ENCODE assay signal across 2 cellular contexts in the genomic region with DNA sequence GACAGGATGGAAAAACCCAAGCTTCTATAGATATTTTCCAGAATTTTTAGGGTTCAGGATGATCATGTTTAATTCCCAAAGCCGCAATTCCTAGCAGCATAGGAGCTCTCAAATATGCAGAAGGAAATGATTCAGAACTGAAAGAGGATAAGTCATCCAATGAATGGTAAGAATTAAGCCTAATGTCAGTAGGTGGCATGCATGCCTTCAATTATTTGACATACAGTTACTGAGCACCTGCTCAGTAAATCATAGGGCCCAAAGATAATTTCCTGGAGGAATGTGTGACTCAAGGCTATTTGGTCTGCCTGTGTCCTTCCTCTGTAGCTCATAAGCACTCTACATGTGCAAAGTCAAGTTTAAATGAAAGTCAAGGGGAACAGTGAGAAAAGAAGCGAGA.
A peak's percentile ranks its signal among the peaks of the same experiment; 100 is the strongest.
TF ChIP-seq lines count a peak whose summit lies in the region.

No MANE protein-coding gene starts in this region.

TF ChIP-seq in HCT116, 20 proteins besides CTCF, POLR2A, EP300 and RAD21:
- TF ChIP-seq, protein P1, sequence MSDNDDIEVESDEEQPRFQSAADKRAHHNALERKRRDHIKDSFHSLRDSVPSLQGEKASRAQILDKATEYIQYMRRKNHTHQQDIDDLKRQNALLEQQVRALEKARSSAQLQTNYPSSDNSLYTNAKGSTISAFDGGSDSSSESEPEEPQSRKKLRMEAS (IDR thresholded peaks at IDR 0.05), result peak; percentile 45; the same call in 1 of the 2 replicates
- TF ChIP-seq FOSL1 (IDR thresholded peaks at IDR 0.05; ENCODE audit: low read depth) (no peak), SP1 (IDR thresholded peaks at IDR 0.05; ENCODE audit: low read depth) (no peak), EZH2 (IDR thresholded peaks at IDR 0.05) (no peak), POLR2AphosphoS5 (IDR thresholded peaks at IDR 0.05; ENCODE audit: low read depth, low read length) (no peak), ZFX (IDR thresholded peaks at IDR 0.05) (no peak), YY1 (IDR thresholded peaks at IDR 0.05; ENCODE audit: extremely low read depth, insufficient replicate concordance, low read depth, low read length) (no peak)

TF ChIP-seq in SK-N-SH, 30 proteins besides CTCF, POLR2A, EP300 and RAD21:
- TF ChIP-seq, protein P2, sequence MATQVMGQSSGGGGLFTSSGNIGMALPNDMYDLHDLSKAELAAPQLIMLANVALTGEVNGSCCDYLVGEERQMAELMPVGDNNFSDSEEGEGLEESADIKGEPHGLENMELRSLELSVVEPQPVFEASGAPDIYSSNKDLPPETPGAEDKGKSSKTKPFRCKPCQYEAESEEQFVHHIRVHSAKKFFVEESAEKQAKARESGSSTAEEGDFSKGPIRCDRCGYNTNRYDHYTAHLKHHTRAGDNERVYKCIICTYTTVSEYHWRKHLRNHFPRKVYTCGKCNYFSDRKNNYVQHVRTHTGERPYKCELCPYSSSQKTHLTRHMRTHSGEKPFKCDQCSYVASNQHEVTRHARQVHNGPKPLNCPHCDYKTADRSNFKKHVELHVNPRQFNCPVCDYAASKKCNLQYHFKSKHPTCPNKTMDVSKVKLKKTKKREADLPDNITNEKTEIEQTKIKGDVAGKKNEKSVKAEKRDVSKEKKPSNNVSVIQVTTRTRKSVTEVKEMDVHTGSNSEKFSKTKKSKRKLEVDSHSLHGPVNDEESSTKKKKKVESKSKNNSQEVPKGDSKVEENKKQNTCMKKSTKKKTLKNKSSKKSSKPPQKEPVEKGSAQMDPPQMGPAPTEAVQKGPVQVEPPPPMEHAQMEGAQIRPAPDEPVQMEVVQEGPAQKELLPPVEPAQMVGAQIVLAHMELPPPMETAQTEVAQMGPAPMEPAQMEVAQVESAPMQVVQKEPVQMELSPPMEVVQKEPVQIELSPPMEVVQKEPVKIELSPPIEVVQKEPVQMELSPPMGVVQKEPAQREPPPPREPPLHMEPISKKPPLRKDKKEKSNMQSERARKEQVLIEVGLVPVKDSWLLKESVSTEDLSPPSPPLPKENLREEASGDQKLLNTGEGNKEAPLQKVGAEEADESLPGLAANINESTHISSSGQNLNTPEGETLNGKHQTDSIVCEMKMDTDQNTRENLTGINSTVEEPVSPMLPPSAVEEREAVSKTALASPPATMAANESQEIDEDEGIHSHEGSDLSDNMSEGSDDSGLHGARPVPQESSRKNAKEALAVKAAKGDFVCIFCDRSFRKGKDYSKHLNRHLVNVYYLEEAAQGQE (IDR thresholded peaks at IDR 0.05; ENCODE audit: low read depth, low read length), result peak; percentile 62; the same call in 1 of the 2 replicates
- TF ChIP-seq POLR2AphosphoS5 (IDR thresholded peaks at IDR 0.05; ENCODE audit: low read depth, low read length) (peak; percentile 89), USF2 (IDR thresholded peaks at IDR 0.05; ENCODE audit: borderline replicate concordance, low read depth, low read length) (no peak), MXI1 (IDR thresholded peaks at IDR 0.05; ENCODE audit: low read depth, low read length) (no peak), EZH2phosphoT487 (IDR thresholded peaks at IDR 0.05; ENCODE audit: borderline replicate concordance, low read depth) (no peak), MEF2A (IDR thresholded peaks at IDR 0.05; ENCODE audit: borderline replicate concordance, low read depth) (no peak), TCF12 (IDR thresholded peaks at IDR 0.05) (peak; percentile 99), RFX5 (IDR thresholded peaks at IDR 0.05; ENCODE audit: low read length) (no peak), SIN3A (IDR thresholded peaks at IDR 0.05; ENCODE audit: borderline replicate concordance, low read depth, low read length) (peak; percentile 90; the same call in 1 of the 2 replicates), ELF1 (IDR thresholded peaks at IDR 0.05) (0 out of 2 replicates have a peak, but pooled peaks have one; percentile 25), YY1 (IDR thresholded peaks at IDR 0.05; ENCODE audit: low read depth) (no peak; the same call in 1 of the 2 replicates), NRF1 (IDR thresholded peaks at IDR 0.05; ENCODE audit: low read depth, low read length) (no peak), RXRA (IDR thresholded peaks at IDR 0.05; ENCODE audit: borderline replicate concordance, low read depth) (peak; percentile 67), JUND (IDR thresholded peaks at IDR 0.05) (peak; percentile 96), RCOR1 (IDR thresholded peaks at IDR 0.05; ENCODE audit: low read length) (no peak), GABPA (IDR thresholded peaks at IDR 0.05; ENCODE audit: low read depth) (no peak), NFIC (IDR thresholded peaks at IDR 0.05; ENCODE audit: borderline replicate concordance) (peak; percentile 83), FOXJ3 (CRISPR knock-in tag; IDR thresholded peaks at IDR 0.05) (no peak), TEAD4 (IDR thresholded peaks at IDR 0.05; ENCODE audit: borderline replicate concordance, insufficient read depth) (peak; percentile 93), SMC3 (IDR thresholded peaks at IDR 0.05; ENCODE audit: low read depth, low read length) (no peak), TAF1 (IDR thresholded peaks at IDR 0.05; ENCODE audit: borderline replicate concordance, low read depth, low read length) (peak; percentile 30; the same call in 1 of the 2 replicates), FOXM1 (IDR thresholded peaks at IDR 0.05; ENCODE audit: low read depth) (peak; percentile 95), FOSL2 (IDR thresholded peaks at IDR 0.05; ENCODE audit: borderline replicate concordance, low read depth) (peak; percentile 95)
- TF ChIP-seq, protein P3, sequence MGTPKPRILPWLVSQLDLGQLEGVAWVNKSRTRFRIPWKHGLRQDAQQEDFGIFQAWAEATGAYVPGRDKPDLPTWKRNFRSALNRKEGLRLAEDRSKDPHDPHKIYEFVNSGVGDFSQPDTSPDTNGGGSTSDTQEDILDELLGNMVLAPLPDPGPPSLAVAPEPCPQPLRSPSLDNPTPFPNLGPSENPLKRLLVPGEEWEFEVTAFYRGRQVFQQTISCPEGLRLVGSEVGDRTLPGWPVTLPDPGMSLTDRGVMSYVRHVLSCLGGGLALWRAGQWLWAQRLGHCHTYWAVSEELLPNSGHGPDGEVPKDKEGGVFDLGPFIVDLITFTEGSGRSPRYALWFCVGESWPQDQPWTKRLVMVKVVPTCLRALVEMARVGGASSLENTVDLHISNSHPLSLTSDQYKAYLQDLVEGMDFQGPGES (IDR thresholded peaks at IDR 0.05; ENCODE audit: low read depth, low read length), result no peak
- TF ChIP-seq, protein P4, sequence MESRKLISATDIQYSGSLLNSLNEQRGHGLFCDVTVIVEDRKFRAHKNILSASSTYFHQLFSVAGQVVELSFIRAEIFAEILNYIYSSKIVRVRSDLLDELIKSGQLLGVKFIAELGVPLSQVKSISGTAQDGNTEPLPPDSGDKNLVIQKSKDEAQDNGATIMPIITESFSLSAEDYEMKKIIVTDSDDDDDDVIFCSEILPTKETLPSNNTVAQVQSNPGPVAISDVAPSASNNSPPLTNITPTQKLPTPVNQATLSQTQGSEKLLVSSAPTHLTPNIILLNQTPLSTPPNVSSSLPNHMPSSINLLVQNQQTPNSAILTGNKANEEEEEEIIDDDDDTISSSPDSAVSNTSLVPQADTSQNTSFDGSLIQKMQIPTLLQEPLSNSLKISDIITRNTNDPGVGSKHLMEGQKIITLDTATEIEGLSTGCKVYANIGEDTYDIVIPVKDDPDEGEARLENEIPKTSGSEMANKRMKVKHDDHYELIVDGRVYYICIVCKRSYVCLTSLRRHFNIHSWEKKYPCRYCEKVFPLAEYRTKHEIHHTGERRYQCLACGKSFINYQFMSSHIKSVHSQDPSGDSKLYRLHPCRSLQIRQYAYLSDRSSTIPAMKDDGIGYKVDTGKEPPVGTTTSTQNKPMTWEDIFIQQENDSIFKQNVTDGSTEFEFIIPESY (IDR thresholded peaks at IDR 0.05; ENCODE audit: borderline replicate concordance, low read depth), result 0 out of 2 replicates have a peak, but pooled peaks have one; percentile 28
- TF ChIP-seq, protein P5, sequence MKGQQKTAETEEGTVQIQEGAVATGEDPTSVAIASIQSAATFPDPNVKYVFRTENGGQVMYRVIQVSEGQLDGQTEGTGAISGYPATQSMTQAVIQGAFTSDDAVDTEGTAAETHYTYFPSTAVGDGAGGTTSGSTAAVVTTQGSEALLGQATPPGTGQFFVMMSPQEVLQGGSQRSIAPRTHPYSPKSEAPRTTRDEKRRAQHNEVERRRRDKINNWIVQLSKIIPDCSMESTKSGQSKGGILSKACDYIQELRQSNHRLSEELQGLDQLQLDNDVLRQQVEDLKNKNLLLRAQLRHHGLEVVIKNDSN (IDR thresholded peaks at IDR 0.05; ENCODE audit: borderline replicate concordance, low read depth), result no peak
- TF ChIP-seq, protein P1 (IDR thresholded peaks at IDR 0.05; ENCODE audit: low read depth), result peak; percentile 81
- TF ChIP-seq, protein P6, sequence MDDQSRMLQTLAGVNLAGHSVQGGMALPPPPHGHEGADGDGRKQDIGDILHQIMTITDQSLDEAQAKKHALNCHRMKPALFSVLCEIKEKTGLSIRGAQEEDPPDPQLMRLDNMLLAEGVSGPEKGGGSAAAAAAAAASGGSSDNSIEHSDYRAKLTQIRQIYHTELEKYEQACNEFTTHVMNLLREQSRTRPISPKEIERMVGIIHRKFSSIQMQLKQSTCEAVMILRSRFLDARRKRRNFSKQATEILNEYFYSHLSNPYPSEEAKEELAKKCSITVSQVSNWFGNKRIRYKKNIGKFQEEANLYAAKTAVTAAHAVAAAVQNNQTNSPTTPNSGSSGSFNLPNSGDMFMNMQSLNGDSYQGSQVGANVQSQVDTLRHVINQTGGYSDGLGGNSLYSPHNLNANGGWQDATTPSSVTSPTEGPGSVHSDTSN (IDR thresholded peaks at IDR 0.05), result peak; percentile 98
